Comparison of ENCODE assay signal across 19 cellular contexts in the genomic region with DNA sequence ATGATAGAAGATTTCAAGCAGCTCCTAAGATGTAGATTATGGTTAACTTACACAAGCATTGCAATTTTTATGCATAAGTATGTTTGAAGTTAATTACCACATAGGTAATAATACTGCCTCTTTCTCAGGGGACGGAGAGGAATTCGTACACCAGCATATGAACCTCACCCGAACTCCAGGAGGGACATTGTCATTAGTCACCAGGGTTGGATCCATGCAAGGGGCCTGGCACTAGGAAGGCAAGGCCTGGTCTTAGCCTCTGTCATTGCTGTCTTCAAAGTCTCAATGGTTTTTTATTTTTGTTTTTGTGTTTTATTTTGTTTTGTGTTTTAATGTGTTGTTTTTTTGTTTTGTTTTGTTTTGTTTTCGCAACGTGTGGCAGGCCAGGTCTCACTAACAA.
"Had no signal": no experiment of that assay in that cellular context is flagged by ENCODE, and none has a peak within 500 bp of the region (broad histone marks: within the 10 kb centered on the region; RNA-seq: fewer than 3 reads in every experiment).

No MANE protein-coding gene starts in this region.

- H3K27ac Mint-ChIP-seq: naive thymus-derived CD8-positive, alpha-beta T cell; stimulated activated naive B cell treated with anti-CD40 and anti-IgM and Interleukin-4, amounts not matched to agents 10 μg/mL and 1 μg/mL and 100 μg/mL, for 72 hours; stimulated activated naive CD8-positive, alpha-beta T cell treated with anti-CD3 and anti-CD28 coated beads, Interleukin-15, Interleukin-2, amounts not matched to agents 100 ng/mL and 50 ng/mL, for 24 hours had no signal

- DNase-seq: dorsolateral prefrontal cortex; effector CD4-positive, alpha-beta T cell; head of caudate nucleus; left cardiac atrium; left lung; mesenchymal stem cell; midbrain; naive thymus-derived CD8-positive, alpha-beta T cell; pancreas; small intestine; stimulated activated CD4-positive, alpha-beta T cell treated with anti-CD3 and anti-CD28 coated beads, Interleukin-15, amount 100 ng/mL, for 24 hours; stimulated activated CD4-positive, alpha-beta T cell treated with anti-CD3 and anti-CD28 coated beads, Interleukin-2, amount 100 ng/mL, for 48 hours; stimulated activated naive B cell treated with anti-CD40 and anti-IgM and Interleukin-4, amounts not matched to agents 10 μg/mL and 1 μg/mL and 100 μg/mL, for 72 hours; upper lobe of left lung had no signal

- H3K9me3 ChIP-seq: left lung, neutrophil, pancreas, right lobe of liver, thoracic aorta, tibial nerve, upper lobe of left lung had no signal

- H3K36me3 Mint-ChIP-seq: naive thymus-derived CD8-positive, alpha-beta T cell had no signal

- H3K9me3 Mint-ChIP-seq: naive thymus-derived CD8-positive, alpha-beta T cell; stimulated activated naive CD8-positive, alpha-beta T cell treated with anti-CD3 and anti-CD28 coated beads, Interleukin-15, Interleukin-2, amounts not matched to agents 100 ng/mL and 50 ng/mL, for 24 hours had no signal

- H3K4me3 ChIP-seq: dorsolateral prefrontal cortex, left lung, pancreas, right lobe of liver, thoracic aorta, tibial nerve, upper lobe of left lung had no signal

- ATAC-seq: left cardiac atrium; left lung; naive thymus-derived CD8-positive, alpha-beta T cell; pancreas; stimulated activated naive B cell treated with anti-CD40 and anti-IgM and Interleukin-4, amounts not matched to agents 10 μg/mL and 1 μg/mL and 100 μg/mL, for 72 hours had no signal

- H3K4me1 ChIP-seq: left lung, pancreas, right lobe of liver, tibial nerve, upper lobe of left lung had no signal

- H3K36me3 ChIP-seq: left lung, neutrophil, pancreas, right lobe of liver, thoracic aorta, tibial nerve, upper lobe of left lung had no signal

- H3K4me3 Mint-ChIP-seq: naive thymus-derived CD8-positive, alpha-beta T cell; stimulated activated naive B cell treated with anti-CD40 and anti-IgM and Interleukin-4, amounts not matched to agents 10 μg/mL and 1 μg/mL and 100 μg/mL, for 72 hours; stimulated activated naive CD8-positive, alpha-beta T cell treated with anti-CD3 and anti-CD28 coated beads, Interleukin-15, Interleukin-2, amounts not matched to agents 100 ng/mL and 50 ng/mL, for 24 hours had no signal

- H3K27me3 Mint-ChIP-seq: stimulated activated naive CD8-positive, alpha-beta T cell treated with anti-CD3 and anti-CD28 coated beads, Interleukin-15, Interleukin-2, amounts not matched to agents 100 ng/mL and 50 ng/mL, for 24 hours had no signal

- H3K27me3 ChIP-seq: pancreas, right lobe of liver, tibial nerve, upper lobe of left lung had no signal
